8 cellular contexts compared by ENCODE assay signal in genomic region chr10:30392564-30392990, GRCh38. TPM values are rescaled to one million over a fixed set of nuclear protein-coding genes. Genes with fewer than 3 reads are reported as not detected.
DNase-seq lines count a peak whose midpoint lies in the region; ATAC-seq and TF ChIP-seq lines count a peak whose summit lies in the region.

No MANE protein-coding gene starts in this region.

- H4K5ac ChIP-seq in mesendoderm (ENCODE audit: low read length): no peak overlapping the region

- no peak overlapping the region for H3K27ac Mint-ChIP-seq in activated CD8-positive, alpha-beta T cell treated with anti-CD3 and anti-CD28 coated beads for 36 hours

- no peak overlapping the region for H3K23ac ChIP-seq in mesendoderm (ENCODE audit: low read length)

- no peaks in the 10 kb centered on the region for H3K9me3 Mint-ChIP-seq in activated CD8-positive, alpha-beta T cell treated with anti-CD3 and anti-CD28 coated beads for 36 hours

- ATAC-seq in GM18861 (IDR thresholded peaks at IDR 0.05; ENCODE audit: unreplicated experiment) (peak; percentile 63), HG03108 (IDR thresholded peaks at IDR 0.05; ENCODE audit: unreplicated experiment) (peak; percentile 70)
- peak; percentile 100 for ATAC-seq in activated CD8-positive, alpha-beta T cell treated with anti-CD3 and anti-CD28 coated beads for 36 hours

- no peaks in the 10 kb centered on the region for H3K36me3 ChIP-seq in mesendoderm (ENCODE audit: control insufficient read depth, insufficient read depth, low read length)

- H2BK120ac ChIP-seq in mesendoderm (ENCODE audit: low read depth, low read length): no peak overlapping the region

- CTCF ChIA-PET in AG04449 (lab: Yijun Ruan, JAX): interaction anchor here (0.7 to 9.8 kb wide), 37 partner anchors 8 to 394 kb away, joined by 3 to 222 read pairs (median 4); no protein-coding TSS in a partner anchor
- CTCF ChIA-PET in activated CD8-positive, alpha-beta T cell treated with anti-CD3 and anti-CD28 coated beads for 36 hours (lab: Charles Lee): interaction anchor here (0.6 to 9.5 kb wide), 32 partner anchors 9 to 315 kb away, joined by 3 to 129 read pairs (median 4); no protein-coding TSS in a partner anchor

- H3K4me3 ChIP-seq in AG04449 (ENCODE audit: low read depth, low read length) (no peak overlapping the region), mesendoderm (ENCODE audit: low read length) (no peak overlapping the region)

- H3K27me3 Mint-ChIP-seq in activated CD8-positive, alpha-beta T cell treated with anti-CD3 and anti-CD28 coated beads for 36 hours: peaks cover 11% of the 10 kb centered on the region

- H3K4me1 Mint-ChIP-seq in activated CD8-positive, alpha-beta T cell treated with anti-CD3 and anti-CD28 coated beads for 36 hours (ENCODE audit: low read depth): peaks cover 3% of the 10 kb centered on the region

- intact Hi-C loops in activated CD8-positive, alpha-beta T cell treated with anti-CD3 and anti-CD28 coated beads for 36 hours (cut with micrococcal nuclease): loop anchor here (2.0 to 5.0 kb wide), 2 partner anchors 142 to 200 kb away; no protein-coding TSS in a partner anchor

- H3K79me2 ChIP-seq in mesendoderm (ENCODE audit: control insufficient read depth, insufficient read depth, low read length): no peaks in the 10 kb centered on the region

- H3K9ac ChIP-seq in mesendoderm (ENCODE audit: low read length): no peak overlapping the region

- no peak overlapping the region for H3K4ac ChIP-seq in mesendoderm (ENCODE audit: low read depth, low read length)

- no peak overlapping the region for H3K4me2 ChIP-seq in mesendoderm (ENCODE audit: low read length)

- POLR2A ChIA-PET in AG04449 (lab: Yijun Ruan, JAX): no interaction called here
- POLR2A ChIA-PET in activated CD8-positive, alpha-beta T cell treated with anti-CD3 and anti-CD28 coated beads for 36 hours (lab: Charles Lee): no interaction called here

- TF ChIP-seq CTCF in AG04449 (IDR thresholded peaks at IDR 0.05; ENCODE audit: insufficient read depth, low read length, missing control alignments): peak; percentile 95
- TF ChIP-seq CTCF in activated CD8-positive, alpha-beta T cell treated with anti-CD3 and anti-CD28 coated beads for 36 hours (IDR thresholded peaks at IDR 0.05): peak; percentile 88

- H3K4me1 ChIP-seq in mesendoderm (ENCODE audit: control insufficient read depth, low read depth, low read length): no peaks in the 10 kb centered on the region

- no peak overlapping the region for H2BK15ac ChIP-seq in mesendoderm (replicated peaks; ENCODE audit: low read depth)

- no peak overlapping the region for H2BK5ac ChIP-seq in mesendoderm (ENCODE audit: low read length)

- DNase-seq in AG04449 (ENCODE audit: low read depth, low spot score): no peak
- DNase-seq in NCI-H774 (lab: John Stamatoyannopoulos, UW): peak; percentile 39
- DNase-seq in activated CD8-positive, alpha-beta T cell treated with anti-CD3 and anti-CD28 coated beads for 36 hours: peak; percentile 78
- peak; percentile 64 for DNase-seq in effector CD8-positive, alpha-beta T cell (lab: John Stamatoyannopoulos, UW)
- DNase-seq in mesendoderm: peak; percentile 79
- peak; percentile 50 for DNase-seq in stimulated activated CD8-positive, alpha-beta memory T cell treated with anti-CD3 and anti-CD28 coated beads, Interleukin-15, amount 100 ng/mL, for 1 hour (ENCODE audit: low read depth)

- no peak overlapping the region for H2AK5ac ChIP-seq in mesendoderm (ENCODE audit: low read length)

- no peak overlapping the region for H3K27ac ChIP-seq in mesendoderm (ENCODE audit: low read depth, low read length)

- no peak overlapping the region for H3K18ac ChIP-seq in mesendoderm (ENCODE audit: low read length)

- H3K4me3 Mint-ChIP-seq in activated CD8-positive, alpha-beta T cell treated with anti-CD3 and anti-CD28 coated beads for 36 hours: no peak overlapping the region

- H4K8ac ChIP-seq in mesendoderm (ENCODE audit: low read depth, low read length): no peak overlapping the region

- H3K27me3 ChIP-seq in mesendoderm (ENCODE audit: insufficient read depth, low read length, poor library complexity): no peaks in the 10 kb centered on the region

- H3K36me3 Mint-ChIP-seq in activated CD8-positive, alpha-beta T cell treated with anti-CD3 and anti-CD28 coated beads for 36 hours (ENCODE audit: low read depth): no peaks in the 10 kb centered on the region

- WGBS in mesendoderm (ENCODE audit: extremely low coverage, insufficient coverage, low lambda C conversion rate): no CpG with 5 or more reads among the region's 17 CpGs

- peak overlapping the region; percentile 58 for H3K56ac ChIP-seq in mesendoderm (ENCODE audit: low read length)

- no peaks in the 10 kb centered on the region for H3K79me1 ChIP-seq in mesendoderm (ENCODE audit: low read length)

RNA-seq across cellular contexts. Expression of gene MAP3K8, which starts 41.4 kb away (rescaled TPM):
- 10 to 100 TPM; 24.0 to 25.7 TPM for total RNA-seq in activated CD8-positive, alpha-beta T cell treated with anti-CD3 and anti-CD28 coated beads for 36 hours
- polyA plus RNA-seq in mesendoderm (2013, experiment 1 of 2): 6.5 TPM
- 6.2 TPM for polyA plus RNA-seq in mesendoderm (2013, experiment 2 of 2)

RNA-seq across cellular contexts. Expression of gene MTPAP, which starts 43.5 kb away (rescaled TPM):
- 10 to 100 TPM; 47.4 to 55.0 TPM for total RNA-seq in activated CD8-positive, alpha-beta T cell treated with anti-CD3 and anti-CD28 coated beads for 36 hours
- 30.2 TPM for polyA plus RNA-seq in mesendoderm (2013, experiment 1 of 2)
- polyA plus RNA-seq in mesendoderm (2013, experiment 2 of 2): 29.0 TPM
